In the genomic region with DNA sequence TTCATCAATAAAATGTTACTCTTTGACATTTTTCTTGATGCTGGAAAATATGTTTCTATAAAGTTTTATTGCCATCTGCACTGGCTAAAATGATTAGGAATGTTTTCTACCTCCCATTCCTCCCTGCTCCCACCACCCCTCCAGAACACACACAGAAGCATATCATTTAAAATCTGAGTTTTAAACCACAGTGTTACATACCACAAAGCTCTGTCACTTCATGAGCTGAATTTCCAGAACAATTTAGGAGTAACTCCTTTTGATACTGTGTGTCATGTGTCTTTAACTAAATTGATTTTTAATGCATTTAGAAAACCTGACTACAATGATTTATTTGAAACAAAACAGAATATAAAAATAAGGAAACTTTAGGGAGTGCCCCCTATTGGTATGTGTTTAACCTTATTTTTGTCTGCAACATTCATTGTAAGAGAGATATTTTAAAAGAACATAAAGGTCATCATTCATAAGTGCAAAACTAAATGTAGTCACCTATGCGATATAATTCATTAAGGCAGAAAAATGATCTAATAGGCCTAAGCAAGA, we compare ENCODE assay signal across 1 cellular context.
TF ChIP-seq lines count a peak whose summit lies in the region.

No MANE protein-coding gene starts in this region.

TF ChIP-seq in IMR-90, 13 proteins besides CTCF, POLR2A, EP300 and RAD21 (continued from another document):
- TF ChIP-seq, protein P1, sequence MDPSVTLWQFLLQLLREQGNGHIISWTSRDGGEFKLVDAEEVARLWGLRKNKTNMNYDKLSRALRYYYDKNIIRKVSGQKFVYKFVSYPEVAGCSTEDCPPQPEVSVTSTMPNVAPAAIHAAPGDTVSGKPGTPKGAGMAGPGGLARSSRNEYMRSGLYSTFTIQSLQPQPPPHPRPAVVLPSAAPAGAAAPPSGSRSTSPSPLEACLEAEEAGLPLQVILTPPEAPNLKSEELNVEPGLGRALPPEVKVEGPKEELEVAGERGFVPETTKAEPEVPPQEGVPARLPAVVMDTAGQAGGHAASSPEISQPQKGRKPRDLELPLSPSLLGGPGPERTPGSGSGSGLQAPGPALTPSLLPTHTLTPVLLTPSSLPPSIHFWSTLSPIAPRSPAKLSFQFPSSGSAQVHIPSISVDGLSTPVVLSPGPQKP (IDR thresholded peaks at IDR 0.05; ENCODE audit: borderline replicate concordance, low read depth, low read length): no peak
- TF ChIP-seq, protein P2, sequence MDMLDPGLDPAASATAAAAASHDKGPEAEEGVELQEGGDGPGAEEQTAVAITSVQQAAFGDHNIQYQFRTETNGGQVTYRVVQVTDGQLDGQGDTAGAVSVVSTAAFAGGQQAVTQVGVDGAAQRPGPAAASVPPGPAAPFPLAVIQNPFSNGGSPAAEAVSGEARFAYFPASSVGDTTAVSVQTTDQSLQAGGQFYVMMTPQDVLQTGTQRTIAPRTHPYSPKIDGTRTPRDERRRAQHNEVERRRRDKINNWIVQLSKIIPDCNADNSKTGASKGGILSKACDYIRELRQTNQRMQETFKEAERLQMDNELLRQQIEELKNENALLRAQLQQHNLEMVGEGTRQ (IDR thresholded peaks at IDR 0.05; ENCODE audit: low read depth, low read length): no peak
- no peak for TF ChIP-seq CEBPB (IDR thresholded peaks at IDR 0.05; ENCODE audit: low read depth, low read length)
- TF ChIP-seq RFX5 (IDR thresholded peaks at IDR 0.05; ENCODE audit: low read depth, low read length): no peak
